8 cellular contexts compared by ENCODE assay signal in the genomic region with DNA sequence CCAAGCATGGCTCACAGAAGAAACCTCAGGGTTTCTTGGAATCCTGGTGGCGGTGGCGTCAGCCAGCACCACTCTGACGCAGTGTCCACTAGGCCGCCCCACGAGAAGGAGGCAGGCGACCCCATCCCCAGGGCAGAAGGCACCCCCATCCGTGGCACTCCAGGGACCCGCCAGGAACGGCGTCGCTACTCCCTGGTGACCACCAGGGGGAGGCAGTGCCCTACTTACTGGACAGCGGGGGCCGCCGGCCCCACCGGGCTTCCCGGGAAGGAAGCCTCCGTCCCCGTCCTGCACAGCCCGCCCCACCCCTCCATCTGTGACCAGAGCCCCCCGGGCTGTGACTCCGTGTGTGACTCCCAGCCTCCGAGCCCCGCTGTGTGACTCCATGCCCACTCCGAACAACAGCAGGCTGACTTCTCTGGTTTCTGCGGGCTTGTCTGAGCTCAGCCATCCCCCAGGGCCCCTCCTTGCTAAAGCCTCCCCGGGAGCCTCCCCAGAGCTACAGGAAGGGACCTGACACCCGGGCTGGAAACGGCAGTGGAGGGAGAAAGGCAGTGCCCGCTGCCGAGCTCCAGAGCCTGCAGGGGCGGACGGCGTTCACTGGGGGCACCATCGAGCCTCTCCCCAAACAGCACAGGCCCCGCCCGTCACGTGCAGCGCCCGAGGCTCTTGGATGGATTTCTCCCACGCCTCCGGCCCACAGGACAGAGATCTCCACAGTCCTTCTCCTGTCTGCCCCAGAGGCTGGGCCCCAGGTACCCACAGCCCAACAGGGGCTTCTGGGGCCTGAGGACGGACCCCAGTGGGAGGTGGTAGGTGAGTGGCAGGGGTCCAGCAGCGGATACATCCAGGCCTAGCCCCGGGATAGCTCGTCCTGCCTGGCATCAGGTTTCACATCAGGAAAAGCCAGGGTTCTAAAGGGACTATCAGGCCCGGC. TPM values are rescaled to one million over a fixed set of nuclear protein-coding genes. Genes with fewer than 3 reads are reported as not detected.
DNase-seq lines count a peak whose midpoint lies in the region; ATAC-seq, FAIRE-seq and TF ChIP-seq lines count a peak whose summit lies in the region.

No MANE protein-coding gene starts in this region.

- FAIRE-seq in kidney (lab: Jason Lieb, UNC) = no peak

- peak overlapping the region; percentile 36 to 73 for H3K4me3 ChIP-seq in kidney (ENCODE audit: low read length in 2 of 2)

- H3K27ac ChIP-seq in kidney (ENCODE audit: low read depth in 2 of 2, low read length in 2 of 2) = peak overlapping the region; percentile 70 to 71

- no peaks in the 10 kb centered on the region for H3K9me3 ChIP-seq in kidney (ENCODE audit: control insufficient read depth in 1 of 2, low read length in 2 of 2)

- H3K9ac ChIP-seq in kidney (ENCODE audit: low read length in 2 of 2) = peak overlapping the region; percentile 62 to 84

- TF ChIP-seq CTCF in kidney (IDR thresholded peaks at IDR 0.05; ENCODE audit: borderline replicate concordance, extremely low read depth, insufficient read depth) = peak; percentile 87

- H3K36me3 ChIP-seq in kidney (ENCODE audit: control insufficient read depth in 1 of 2, insufficient read depth in 2 of 2, low read length in 2 of 2) = no peaks in the 10 kb centered on the region

- ATAC-seq in HG03159 (IDR thresholded peaks at IDR 0.05; ENCODE audit: unreplicated experiment) (peak; percentile 73), HG03097 (IDR thresholded peaks at IDR 0.05; ENCODE audit: low FRiP score, unreplicated experiment) (no peak)

- peak; percentile 93 for DNase-seq in GM04504 (ENCODE audit: low read depth)
- peak; percentile 69 for DNase-seq in NCI-H446 treated with DMSO at 0.1 percent for 48 hours (lab: John Stamatoyannopoulos, UW)
- peak; percentile 58 for DNase-seq in activated CD4-positive, alpha-beta T cell treated with anti-CD3 and anti-CD28 coated beads for 1 hour
- DNase-seq in cerebellar cortex (ENCODE audit: low spot score) = peak; percentile 83
- DNase-seq in kidney = peak; percentile 96
- DNase-seq in stimulated activated CD4-positive, alpha-beta T cell treated with anti-CD3 and anti-CD28 coated beads, Interleukin-12 subunit alpha, Interleukin-12 subunit beta, amount 100 ng/mL, for 24 hours (ENCODE audit: low read depth in 2 of 2) = peak; percentile 52 to 67

- H3K4me1 ChIP-seq in kidney (ENCODE audit: control insufficient read depth in 1 of 2, insufficient read depth in 1 of 2, low read depth in 1 of 2, low read length in 2 of 2) = peaks cover 0 to 2% of the 10 kb centered on the region in 2 donors

- intact Hi-C loops in kidney (cut with DNase I) = loop anchor here (10.0 kb wide), 1 partner anchor 498 kb away; no protein-coding TSS in a partner anchor

RNA-seq across cellular contexts. Expression of gene KIF17, which starts 21.1 kb away (rescaled TPM):
- total RNA-seq in kidney = 4.9 TPM
- 3.7 TPM for polyA plus RNA-seq in kidney (ENCODE audit: insufficient read depth, low read depth, low replicate concordance)

RNA-seq across cellular contexts. Expression of gene DDOST, which starts 35.5 kb away (rescaled TPM):
- 206 TPM for total RNA-seq in kidney
- polyA plus RNA-seq in kidney (ENCODE audit: insufficient read depth, low read depth, low replicate concordance) = 146 TPM

RNA-seq across cellular contexts. Expression of gene SH2D5, which starts 35.8 kb away (rescaled TPM):
- total RNA-seq in kidney = 0.57 TPM
- polyA plus RNA-seq in kidney (ENCODE audit: insufficient read depth, low read depth, low replicate concordance) = 0.19 TPM
